In genomic region chr14:100604709-100605108, GRCh38 we compare ENCODE assay signal across 15 cellular contexts. TPM values are rescaled to one million over a fixed set of nuclear protein-coding genes. Genes with fewer than 3 reads are reported as not detected.
DNase-seq lines count a peak whose midpoint lies in the region; ATAC-seq, FAIRE-seq and TF ChIP-seq lines count a peak whose summit lies in the region.
"Had no signal": no experiment of that assay in that cellular context is flagged by ENCODE, and none has a peak within 500 bp of the region (broad histone marks: within the 10 kb centered on the region; RNA-seq: fewer than 3 reads in every experiment).

No MANE protein-coding gene starts in this region.

- no peak overlapping the region for H2AFZ ChIP-seq in HepG2 (ENCODE audit: low read length)

- H3K4me3 ChIP-seq in right lobe of liver (no peak overlapping the region), HepG2 (replicated peaks in 1 of 3; ENCODE audit: insufficient read depth in 1 of 3, low read depth in 2 of 3, low read length in 3 of 3) (no peak overlapping the region), Peyer's patch (no peak overlapping the region)

- H3K4me1 ChIP-seq in right lobe of liver = no peaks in the 10 kb centered on the region
- H3K4me1 ChIP-seq in HepG2 (ENCODE audit: insufficient read depth, low read length) = no peaks in the 10 kb centered on the region
- H3K4me1 ChIP-seq in Peyer's patch = no peaks in the 10 kb centered on the region
- H3K4me1 ChIP-seq: Caco-2 had no signal

- no peak overlapping the region for H3K27ac ChIP-seq in right lobe of liver
- no peak overlapping the region for H3K27ac ChIP-seq in HepG2 (ENCODE audit: extremely low read length, insufficient read depth, low read length)
- no peak overlapping the region for H3K27ac ChIP-seq in Peyer's patch

- intact Hi-C loops in right lobe of liver (cut with DNase I) (no loop called here), HepG2 (cut with micrococcal nuclease; ENCODE audit: unreplicated experiment) (no loop called here)

- in situ Hi-C loops in HepG2 (cut with HindIII; ENCODE audit: extremely low pct_ligation_motif_present, low pct_unique_long_range_greater_than_20kb) = no loop called here

- DNase-seq in right lobe of liver = peak; percentile 8 to 38 (median 32)
- no peak for DNase-seq in HepG2 (ENCODE audit: low spot score)
- peak in 2 of 3 donors; percentile 30 to 33 for DNase-seq in Peyer's patch
- peak; percentile 76 for DNase-seq in mesenteric fat pad (ENCODE audit: low spot score)
- no peak for DNase-seq in T1000 (lab: John Stamatoyannopoulos, UW)
- no peak for DNase-seq in DMS153 treated with DMSO at 0.1 percent for 48 hours (lab: John Stamatoyannopoulos, UW; ENCODE audit: unreplicated experiment)
- DNase-seq in GM19240 (ENCODE audit: insufficient read length, low spot score) = no peak
- DNase-seq: CD4-positive, CD25-positive, alpha-beta regulatory T cell; HCEC 1CT; NCI-H1930; NCI-H510A; SHP77 treated with DMSO at 0.1 percent for 48 hours had no signal

- H3K9me3 ChIP-seq in right lobe of liver (no peaks in the 10 kb centered on the region), HepG2 (ENCODE audit: low read length) (no peaks in the 10 kb centered on the region), Peyer's patch (no peaks in the 10 kb centered on the region)
- H3K9me3 ChIP-seq: Caco-2 had no signal

- H4K20me1 ChIP-seq in HepG2 (ENCODE audit: insufficient read depth, low read length) = no peaks in the 10 kb centered on the region

- TF ChIP-seq POLR2A in right lobe of liver (IDR thresholded peaks at IDR 0.05) (no peak), HepG2 (IDR thresholded peaks at IDR 0.05; ENCODE audit: insufficient read depth in 1 of 2, low read depth in 2 of 2, low read length in 2 of 2) (no peak), Peyer's patch (IDR thresholded peaks at IDR 0.05) (no peak)

- H3K36me3 ChIP-seq in right lobe of liver = no peaks in the 10 kb centered on the region
- H3K36me3 ChIP-seq in HepG2 (replicated peaks in 1 of 2; ENCODE audit: control insufficient read depth in 1 of 2, insufficient read depth in 2 of 2, low read length in 2 of 2) = no peaks in the 10 kb centered on the region
- no peaks in the 10 kb centered on the region for H3K36me3 ChIP-seq in Peyer's patch

- WGBS in right lobe of liver (ENCODE audit: insufficient coverage, low coverage, low lambda C conversion rate, missing lambda C conversion rate) = 83% methylated on average over 11 of the region's 24 CpGs
- 55% methylated on average over 14 of the region's 24 CpGs for WGBS in HepG2 (ENCODE audit: low lambda C conversion rate)

- no peak for TF ChIP-seq RAD21 in HepG2 (CRISPR knock-in tag; IDR thresholded peaks at IDR 0.05)

- TF ChIP-seq EP300 in HepG2 (IDR thresholded peaks at IDR 0.05; ENCODE audit: low read depth in 2 of 2, low read length in 2 of 2) = no peak
- TF ChIP-seq EP300 in HepG2 (CRISPR knock-in tag; IDR thresholded peaks at IDR 0.05; ENCODE audit: borderline replicate concordance) = no peak

- H3K27me3 ChIP-seq in right lobe of liver = no peaks in the 10 kb centered on the region
- peaks cover 5 to 47% of the 10 kb centered on the region in 2 experiments; a peak in 4 of 5 replicates for H3K27me3 ChIP-seq in HepG2 (ENCODE audit: control insufficient read depth in 1 of 2, insufficient read depth in 2 of 2, low read length in 2 of 2)
- H3K27me3 ChIP-seq in Peyer's patch = no peaks in the 10 kb centered on the region

- POLR2A ChIA-PET in HepG2 (lab: Yijun Ruan, JAX) = no interaction called here

- no peak for TF ChIP-seq CTCF in right lobe of liver (IDR thresholded peaks at IDR 0.05)
- no peak for TF ChIP-seq CTCF in HepG2 (CRISPR knock-in tag; IDR thresholded peaks at IDR 0.05)
- no peak for TF ChIP-seq CTCF in Peyer's patch (IDR thresholded peaks at IDR 0.05)

- CTCF ChIA-PET in HepG2 (lab: Yijun Ruan, JAX; ENCODE audit: low intra/inter-chr PET ratio, low total read pairs) = no interaction called here

- no peaks in the 10 kb centered on the region for H3K79me2 ChIP-seq in HepG2 (ENCODE audit: insufficient read depth, low read length)

- no peak for FAIRE-seq in HepG2 (lab: Jason Lieb, UNC)

- H3K4me2 ChIP-seq in HepG2 (ENCODE audit: low read depth, low read length) = no peak overlapping the region

- H3K9ac ChIP-seq in HepG2 (ENCODE audit: insufficient read depth, low read depth, low read length) = no peak overlapping the region

- no peak for ATAC-seq in right lobe of liver
- no peak for ATAC-seq in HepG2
- ATAC-seq: Panc1 had no signal

- no TSS peak for BruUV-seq in HepG2 (replicated peaks; lab: Mats Ljungman, UMichigan)

TF ChIP-seq in HepG2, 621 proteins besides CTCF, POLR2A, EP300 and RAD21 (continues in another document):
- TF ChIP-seq ZNF160 (CRISPR knock-in tag; IDR thresholded peaks at IDR 0.05) = no peak
- no peak for TF ChIP-seq ZNF567 (CRISPR knock-in tag; IDR thresholded peaks at IDR 0.05; ENCODE audit: borderline replicate concordance)
- no peak for TF ChIP-seq MXD4 (CRISPR knock-in tag; IDR thresholded peaks at IDR 0.05)
- TF ChIP-seq ZBTB14 (CRISPR knock-in tag; IDR thresholded peaks at IDR 0.05) = no peak
- TF ChIP-seq NFIC (IDR thresholded peaks at IDR 0.05; ENCODE audit: low read length) = no peak
- TF ChIP-seq SRY (CRISPR knock-in tag; IDR thresholded peaks at IDR 0.05) = no peak
- TF ChIP-seq ZNF296 (CRISPR knock-in tag; conservative IDR thresholded peaks at IDR 0.05) = no peak
- TF ChIP-seq, protein P1, sequence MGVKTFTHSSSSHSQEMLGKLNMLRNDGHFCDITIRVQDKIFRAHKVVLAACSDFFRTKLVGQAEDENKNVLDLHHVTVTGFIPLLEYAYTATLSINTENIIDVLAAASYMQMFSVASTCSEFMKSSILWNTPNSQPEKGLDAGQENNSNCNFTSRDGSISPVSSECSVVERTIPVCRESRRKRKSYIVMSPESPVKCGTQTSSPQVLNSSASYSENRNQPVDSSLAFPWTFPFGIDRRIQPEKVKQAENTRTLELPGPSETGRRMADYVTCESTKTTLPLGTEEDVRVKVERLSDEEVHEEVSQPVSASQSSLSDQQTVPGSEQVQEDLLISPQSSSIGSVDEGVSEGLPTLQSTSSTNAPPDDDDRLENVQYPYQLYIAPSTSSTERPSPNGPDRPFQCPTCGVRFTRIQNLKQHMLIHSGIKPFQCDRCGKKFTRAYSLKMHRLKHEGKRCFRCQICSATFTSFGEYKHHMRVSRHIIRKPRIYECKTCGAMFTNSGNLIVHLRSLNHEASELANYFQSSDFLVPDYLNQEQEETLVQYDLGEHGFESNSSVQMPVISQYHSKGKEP (CRISPR knock-in tag; IDR thresholded peaks at IDR 0.05) = no peak
- TF ChIP-seq ZBTB38 (CRISPR knock-in tag; IDR thresholded peaks at IDR 0.05) = no peak
- TF ChIP-seq GFI1 (CRISPR knock-in tag; IDR thresholded peaks at IDR 0.05; ENCODE audit: borderline replicate concordance) = no peak
- TF ChIP-seq SALL2 (CRISPR knock-in tag; IDR thresholded peaks at IDR 0.05) = no peak
- TF ChIP-seq EED (CRISPR knock-in tag; IDR thresholded peaks at IDR 0.05) = no peak
- TF ChIP-seq ISL2 (CRISPR knock-in tag; IDR thresholded peaks at IDR 0.05) = no peak

RNA-seq across cellular contexts. Expression of gene BEGAIN, which starts 17.5 kb away (rescaled TPM):
- total RNA-seq in right lobe of liver = under 1 TPM; 0.12 to 0.61 (median 0.34) TPM
- total RNA-seq in HepG2 (2016; rRNA removed; fragmentation: Illumina TruSeq; extraction: Trizol) = not detected in 2 replicates
- total RNA-seq in HepG2 (2016; cell fraction: cytosol; rRNA removed; fragmentation: Illumina TruSeq; extraction: Trizol; ENCODE audit: low read depth) = not detected in 2 replicates
- not detected in 2 replicates for total RNA-seq in HepG2 (2016; cell fraction: insoluble cytoplasmic fraction; rRNA removed; fragmentation: Illumina TruSeq; extraction: Trizol)
- total RNA-seq in HepG2 (2016; cell fraction: membrane; rRNA removed; fragmentation: Illumina TruSeq; extraction: Trizol) = not detected in 2 replicates
- not detected in 2 replicates for total RNA-seq in HepG2 (2016; cell fraction: nucleus; rRNA removed; fragmentation: Illumina TruSeq; extraction: Trizol)
- not detected in 2 replicates for polyA plus RNA-seq in HepG2 (2011; rRNA removed)
- not detected in 2 replicates for polyA plus RNA-seq in HepG2 (2011; cell fraction: cytosol; rRNA removed)
- polyA plus RNA-seq in HepG2 (2011; cell fraction: nucleus; rRNA removed) = not detected in 2 replicates
- polyA plus RNA-seq in HepG2 (2012) = not detected in 2 replicates
- not detected in 2 replicates for polyA plus RNA-seq in HepG2 (2016; cell fraction: cytosol; fragmentation: Illumina TruSeq; extraction: Trizol; ENCODE audit: low read depth)
- not detected in 2 replicates for polyA plus RNA-seq in HepG2 (2016; cell fraction: insoluble cytoplasmic fraction; fragmentation: Illumina TruSeq; extraction: Trizol; ENCODE audit: low read depth)
- polyA plus RNA-seq in HepG2 (2016; cell fraction: membrane; fragmentation: Illumina TruSeq; extraction: Trizol; ENCODE audit: low read depth) = not detected in 2 replicates
- not detected in 2 replicates for polyA plus RNA-seq in HepG2 (2016; cell fraction: nucleus; fragmentation: Illumina TruSeq; extraction: Trizol; ENCODE audit: insufficient read depth, low read depth)
- polyA minus RNA-seq in HepG2 (2011; rRNA and poly(A)+ RNA removed; ENCODE audit: low replicate concordance) = 39.7 TPM in 1 of 2 replicates, not detected in the other
- 0.20 TPM in 1 of 2 replicates, not detected in the other for polyA minus RNA-seq in HepG2 (2011; cell fraction: cytosol; rRNA and poly(A)+ RNA removed)
- 0.26 TPM in 1 of 2 replicates, not detected in the other for polyA minus RNA-seq in HepG2 (2011; cell fraction: nucleus; rRNA and poly(A)+ RNA removed)
- 10 to 100 TPM in 1 of 4 donors, 1 to 10 TPM in 2, not detected in 1; 1.6 to 31.8 (median 6.6) TPM for total RNA-seq in Peyer's patch
- 2.2 TPM for total RNA-seq in mesenteric fat pad
- total RNA-seq: B cell had no signal

Comparison
In these comparisons a context has a peak if more than half of its experiments do, and no peak if none do; other contexts are left out.
1. DNase-seq: peak in right lobe of liver (3 of 3), Peyer's patch (2 of 3) and mesenteric fat pad (single experiment); none in HepG2 (single experiment), T1000 (single experiment), DMS153 treated with DMSO at 0.1 percent for 48 hours (single experiment) and GM19240 (single experiment).